Comparison of ENCODE assay signal across 16 cellular contexts in genomic region chr4:3792813-3793212, GRCh38. TPM values are rescaled to one million over a fixed set of nuclear protein-coding genes. Genes with fewer than 3 reads are reported as not detected.
DNase-seq lines count a peak whose midpoint lies in the region; ATAC-seq, FAIRE-seq and TF ChIP-seq lines count a peak whose summit lies in the region.
"Had no signal": no experiment of that assay in that cellular context is flagged by ENCODE, and none has a peak within 500 bp of the region (broad histone marks: within the 10 kb centered on the region; RNA-seq: fewer than 3 reads in every experiment).

No MANE protein-coding gene starts in this region.

- no TSS peak for BruUV-seq in PC-3 (replicated peaks; lab: Mats Ljungman, UMichigan)

- H3K27me3 Mint-ChIP-seq in GM23338 (ENCODE audit: insufficient read depth, low read depth, poor library complexity) = peaks cover 5% of the 10 kb centered on the region

- H4K20me1 ChIP-seq in GM23338 (replicated peaks; ENCODE audit: insufficient read depth) = peaks cover 4% of the 10 kb centered on the region; the same call in 1 of the 2 replicates
- no peaks in the 10 kb centered on the region for H4K20me1 ChIP-seq in PC-3 (ENCODE audit: low read length)

- H3K4me1 Mint-ChIP-seq in GM23338 = peaks cover 4% of the 10 kb centered on the region; the same call in 2 of the 3 replicates
- H3K4me1 Mint-ChIP-seq: nephron had no signal

- H3K27ac ChIP-seq in GM23338 (ENCODE audit: low read depth) = no peak overlapping the region
- H3K27ac ChIP-seq in PC-3 (ENCODE audit: low read length) = no peak overlapping the region
- H3K27ac ChIP-seq in kidney (ENCODE audit: low read depth in 2 of 2, low read length in 2 of 2) = no peak overlapping the region
- H3K27ac ChIP-seq: gastroesophageal sphincter, sigmoid colon had no signal

- H3K4me2 ChIP-seq in GM23338 = no peak overlapping the region
- H3K4me2 ChIP-seq in PC-3 (ENCODE audit: low read length) = no peak overlapping the region

- H3K9me3 Mint-ChIP-seq in GM23338 = peaks cover 22% of the 10 kb centered on the region

- POLR2A ChIA-PET in PC-3 (lab: Charles Lee; ENCODE audit: unreplicated experiment) = no interaction called here

- ATAC-seq in GM23338 (peak; percentile 94), PC-3 (no peak)
- ATAC-seq: CD8-positive, alpha-beta T cell; gastroesophageal sphincter; GM12878 had no signal

- H3K27me3 ChIP-seq in GM23338 (ENCODE audit: insufficient read depth) (no peaks in the 10 kb centered on the region), PC-3 (ENCODE audit: low read length) (no peaks in the 10 kb centered on the region)

- no peak for FAIRE-seq in D721Med (lab: Jason Lieb, UNC)
- no peak for FAIRE-seq in kidney (lab: Jason Lieb, UNC)
- FAIRE-seq: GM12878 had no signal

- H3K27ac Mint-ChIP-seq in GM23338 = no peak overlapping the region
- H3K27ac Mint-ChIP-seq: activated T-helper 2 cell treated with anti-CD3 and anti-CD28 coated beads, Interferon-gamma antibody, Interleukin-2, Interleukin-4, amounts not matched to agents 10 μg/mL and 5 μg/mL and 100 μg/mL, durations not matched to agents 14 hours and 24 hours and 36 hours; CD8-positive, alpha-beta T cell; nephron had no signal

- H3K9ac ChIP-seq in PC-3 (ENCODE audit: low read length) (no peak overlapping the region), kidney (ENCODE audit: low read length in 2 of 2) (no peak overlapping the region)

- H3K79me2 ChIP-seq in GM23338 (replicated peaks; ENCODE audit: insufficient read depth) (no peaks in the 10 kb centered on the region), PC-3 (ENCODE audit: low read length) (no peaks in the 10 kb centered on the region)

- no peaks in the 10 kb centered on the region for H3K36me3 ChIP-seq in GM23338 (ENCODE audit: insufficient read depth)
- no peaks in the 10 kb centered on the region for H3K36me3 ChIP-seq in PC-3 (ENCODE audit: low read depth, low read length)
- no peaks in the 10 kb centered on the region for H3K36me3 ChIP-seq in kidney (ENCODE audit: control insufficient read depth in 1 of 2, insufficient read depth in 2 of 2, low read length in 2 of 2)
- H3K36me3 ChIP-seq: gastroesophageal sphincter, sigmoid colon had no signal

- H3F3A ChIP-seq in GM23338 (replicated peaks; ENCODE audit: low read depth) = no peaks in the 10 kb centered on the region
- no peaks in the 10 kb centered on the region for H3F3A ChIP-seq in PC-3 (ENCODE audit: low read length, unreplicated experiment)

- no peak overlapping the region for H2AFZ ChIP-seq in GM23338
- no peak overlapping the region for H2AFZ ChIP-seq in PC-3 (ENCODE audit: low read length)

- H3K4me1 ChIP-seq in GM23338 (ENCODE audit: insufficient read depth) (no peaks in the 10 kb centered on the region), PC-3 (ENCODE audit: insufficient read depth, low read length) (no peaks in the 10 kb centered on the region), kidney (ENCODE audit: control insufficient read depth in 1 of 2, insufficient read depth in 1 of 2, low read depth in 1 of 2, low read length in 2 of 2) (no peaks in the 10 kb centered on the region)
- H3K4me1 ChIP-seq: gastroesophageal sphincter, sigmoid colon had no signal

- intact Hi-C loops in PC-3 (cut with micrococcal nuclease) = no loop called here
- intact Hi-C loops in kidney (cut with DNase I) = no loop called here

- no peaks in the 10 kb centered on the region for H3K9me2 ChIP-seq in GM23338 (ENCODE audit: insufficient read depth)
- H3K9me2 ChIP-seq in PC-3 (replicated peaks; ENCODE audit: low read length) = no peaks in the 10 kb centered on the region

- TF ChIP-seq CTCF in D721Med (IDR thresholded peaks at IDR 0.05; ENCODE audit: insufficient read depth, missing control alignments) (peak; percentile 60), GM23338 (conservative IDR thresholded peaks at IDR 0.05; ENCODE audit: low read depth in 2 of 2) (peak; percentile 89 to 95), PC-3 (conservative IDR thresholded peaks at IDR 0.05; ENCODE audit: low read depth, low read length) (peak; percentile 36), kidney (IDR thresholded peaks at IDR 0.05; ENCODE audit: borderline replicate concordance, extremely low read depth, insufficient read depth) (no peak)

- H3K4me3 ChIP-seq in GM23338 (no peak overlapping the region), PC-3 (ENCODE audit: low read length) (no peak overlapping the region), kidney (ENCODE audit: low read length in 2 of 2) (no peak overlapping the region)
- H3K4me3 ChIP-seq: gastroesophageal sphincter, GM12878, sigmoid colon had no signal

- no peak overlapping the region; the same call in 2 of the 3 replicates for H3K4me3 Mint-ChIP-seq in GM23338
- H3K4me3 Mint-ChIP-seq: CD8-positive, alpha-beta T cell; nephron had no signal

- CTCF ChIA-PET in PC-3 (lab: Charles Lee) = no interaction called here

- 0 out of 2 replicates have a peak, but pooled peaks cover 3% of the 10 kb centered on the region for H3K9me3 ChIP-seq in PC-3 (ENCODE audit: low read length)
- H3K9me3 ChIP-seq in kidney (ENCODE audit: control insufficient read depth in 1 of 2, low read length in 2 of 2) = peaks cover 2 to 20% of the 10 kb centered on the region in 2 donors

- H3K36me3 Mint-ChIP-seq in GM23338 (ENCODE audit: low read depth) = 0 out of 3 replicates have a peak, but pooled peaks cover 4% of the 10 kb centered on the region
- H3K36me3 Mint-ChIP-seq: CD8-positive, alpha-beta T cell had no signal

- DNase-seq in D721Med (ENCODE audit: insufficient read length, low spot score) (peak; percentile 91), GM23338 (ENCODE audit: low spot score) (peak; percentile 91), PC-3 (no peak), kidney (peak; percentile 12), GM03348 (ENCODE audit: low spot score) (no peak), MV-4-11 (lab: John Stamatoyannopoulos, UW) (no peak)
- DNase-seq in NK-92 treated with Interleukin-12 subunit alpha and Interleukin-12 subunit beta, amount 100 ng/mL, for 24 hours (lab: John Stamatoyannopoulos, UW) = no peak
- DNase-seq: activated CD4-positive, alpha-beta T cell treated with anti-CD3 and anti-CD28 coated beads, Interleukin-2, amount 50 U/mL, for 1 hour; CD8-positive, alpha-beta T cell; effector memory CD4-positive, alpha-beta T cell; NCI-H146; sigmoid colon had no signal

TF ChIP-seq in GM23338, 12 proteins besides CTCF, POLR2A, EP300 and RAD21:
- TF ChIP-seq REST (IDR thresholded peaks at IDR 0.05; ENCODE audit: unreplicated experiment) (peak; percentile 55), ZNF114 (CRISPR knock-in tag; IDR thresholded peaks at IDR 0.05) (no peak), POLR2AphosphoS5 (IDR thresholded peaks at IDR 0.05; ENCODE audit: low read depth) (no peak)

RNA-seq across cellular contexts. Expression of gene ADRA2C, which starts 26.6 kb away (rescaled TPM):
- total RNA-seq in GM23338 (2014; rRNA removed; shearing (Covaris generic)) = 16.3 and 16.6 TPM in 2 replicates
- polyA plus RNA-seq in GM23338 (2016; fragmentation: Nextera tagmentation; extraction: Ambion mirVana) = 3.0 and 4.1 TPM in 2 replicates
- total RNA-seq in PC-3 (2014; rRNA removed) = 0.52 TPM in 1 of 2 replicates, not detected in the other
- total RNA-seq in kidney = 36.2 TPM
- polyA plus RNA-seq in kidney (ENCODE audit: insufficient read depth, low read depth, low replicate concordance) = 21.9 TPM
- total RNA-seq: activated T-helper 2 cell treated with anti-CD3 and anti-CD28 coated beads, Interferon-gamma antibody, Interleukin-2, Interleukin-4, amounts not matched to agents 10 μg/mL and 5 μg/mL and 100 μg/mL, durations not matched to agents 14 hours and 24 hours and 36 hours; CD8-positive, alpha-beta T cell had no signal
- polyA plus RNA-seq: GM12878 had no signal

Comparison
In these comparisons a context has a peak if more than half of its experiments do, and no peak if none do; other contexts are left out.
1. DNase-seq: peak in D721Med (single experiment), GM23338 (single experiment) and kidney (single experiment); none in PC-3 (single experiment), GM03348 (single experiment), MV-4-11 (single experiment) and NK-92 treated with Interleukin-12 subunit alpha and Interleukin-12 subunit beta, amount 100 ng/mL, for 24 hours (single experiment).
2. RNA of gene ADRA2C, which starts 26.6 kb away (total RNA-seq): 36.2 TPM in kidney (single experiment) and 16.3 to 16.6 TPM in GM23338; 0.52 TPM in PC-3; every median in the first group is over 10 times any median in the second.